ENCODE assay signal across 1 cellular context in genomic region chr3:133540896-133541674, GRCh38.
A peak's percentile ranks its signal among the peaks of the same experiment; 100 is the strongest.
TF ChIP-seq lines count a peak whose summit lies in the region.

No MANE protein-coding gene starts in this region.

TF ChIP-seq in HepG2, 621 proteins besides CTCF, POLR2A, EP300 and RAD21 (continued from another document):
- TF ChIP-seq NPAS2 (CRISPR knock-in tag; IDR thresholded peaks at IDR 0.05; ENCODE audit: borderline replicate concordance) (no peak), ZNF570 (CRISPR knock-in tag; IDR thresholded peaks at IDR 0.05; ENCODE audit: borderline replicate concordance) (no peak), LCORL (IDR thresholded peaks at IDR 0.05) (no peak), LCORL (CRISPR knock-in tag; IDR thresholded peaks at IDR 0.05) (peak; percentile 43; the same call in 1 of the 2 replicates), ZKSCAN1 (IDR thresholded peaks at IDR 0.05; ENCODE audit: low read length) (peak; percentile 79), ZBTB21 (CRISPR knock-in tag; IDR thresholded peaks at IDR 0.05) (no peak), ZFP91 (CRISPR knock-in tag; IDR thresholded peaks at IDR 0.05; ENCODE audit: borderline replicate concordance) (no peak), GLMP (CRISPR knock-in tag; IDR thresholded peaks at IDR 0.05; ENCODE audit: borderline replicate concordance) (no peak), CC2D1A (CRISPR knock-in tag; IDR thresholded peaks at IDR 0.05) (no peak), FOXK2 (IDR thresholded peaks at IDR 0.05) (no peak), ZC3H13 (CRISPR knock-in tag; IDR thresholded peaks at IDR 0.05) (no peak), ZNF230 (CRISPR knock-in tag; IDR thresholded peaks at IDR 0.05) (no peak), ZNF83 (CRISPR knock-in tag; IDR thresholded peaks at IDR 0.05; ENCODE audit: borderline replicate concordance) (no peak), REST (IDR thresholded peaks at IDR 0.05; ENCODE audit: borderline replicate concordance in 1 of 2, low read depth in 1 of 2, low read length in 2 of 2) (peak in 1 of 2 experiments; percentile 40; a peak in 1 of 4 replicates), RFX5 (IDR thresholded peaks at IDR 0.05; ENCODE audit: low read depth, low read length) (no peak), SOX5 (CRISPR knock-in tag; IDR thresholded peaks at IDR 0.05; ENCODE audit: borderline replicate concordance) (peak; percentile 45; the same call in 1 of the 2 replicates), RERE (CRISPR knock-in tag; IDR thresholded peaks at IDR 0.05; ENCODE audit: low read depth) (no peak), FOSL2 (CRISPR knock-in tag; IDR thresholded peaks at IDR 0.05) (peak; percentile 72), SRF (IDR thresholded peaks at IDR 0.05; ENCODE audit: low read depth, low read length) (no peak), HNF4A (CRISPR knock-in tag; IDR thresholded peaks at IDR 0.05) (peak; percentile 78), SALL1 (CRISPR knock-in tag; IDR thresholded peaks at IDR 0.05) (peak; percentile 34), MIER2 (CRISPR knock-in tag; IDR thresholded peaks at IDR 0.05) (peak; percentile 76; the same call in 1 of the 2 replicates), NKX3-1 (CRISPR knock-in tag; IDR thresholded peaks at IDR 0.05) (no peak), SMAD9 (CRISPR knock-in tag; IDR thresholded peaks at IDR 0.05) (no peak), ELF1 (CRISPR knock-in tag; IDR thresholded peaks at IDR 0.05) (peak; percentile 75), NCOA5 (CRISPR knock-in tag; IDR thresholded peaks at IDR 0.05) (no peak), EHMT2 (IDR thresholded peaks at IDR 0.05; ENCODE audit: borderline replicate concordance, low read depth, low read length) (peak; percentile 84; the same call in 1 of the 2 replicates), PRDM10 (CRISPR knock-in tag; IDR thresholded peaks at IDR 0.05; ENCODE audit: low read depth) (0 out of 2 replicates have a peak, but pooled peaks have one; percentile 33)
